In genomic region chr12:98470469-98471082, GRCh38 we compare ENCODE assay signal across 13 cellular contexts. TPM values are rescaled to one million over a fixed set of nuclear protein-coding genes. Genes with fewer than 3 reads are reported as not detected.
A peak's percentile ranks its signal among the peaks of the same experiment; 100 is the strongest.
DNase-seq lines count a peak whose midpoint lies in the region; ATAC-seq and TF ChIP-seq lines count a peak whose summit lies in the region.
"Had no signal": no experiment of that assay in that cellular context is flagged by ENCODE, and none has a peak within 500 bp of the region (broad histone marks: within the 10 kb centered on the region; RNA-seq: fewer than 3 reads in every experiment).

No MANE protein-coding gene starts in this region.

- H3K4me3 Mint-ChIP-seq in mesothelial cell of epicardium: no peak overlapping the region
- H3K4me3 Mint-ChIP-seq in activated CD4-positive, alpha-beta T cell treated with anti-CD3 and anti-CD28 coated beads, Interleukin-2, amount 10 ng/mL, durations not matched to agents 7 days and 5 days: no peak overlapping the region
- H3K4me3 Mint-ChIP-seq: CD4-positive, alpha-beta T cell had no signal

- no peak overlapping the region for H3K27ac ChIP-seq in HEK293 (ENCODE audit: extremely low read depth, low read depth, low read length)
- H3K27ac ChIP-seq in suprapubic skin: no peak overlapping the region

- H3K4me1 ChIP-seq in HEK293 (ENCODE audit: control insufficient read depth, insufficient read depth, low read length): no peaks in the 10 kb centered on the region
- H3K4me1 ChIP-seq in suprapubic skin: peaks cover 3% of the 10 kb centered on the region

- TF ChIP-seq CTCF in HEK293 (tag by site-specific recombination; IDR thresholded peaks at IDR 0.05): no peak
- no peak for TF ChIP-seq CTCF in mesothelial cell of epicardium (IDR thresholded peaks at IDR 0.05; ENCODE audit: unreplicated experiment)
- TF ChIP-seq CTCF in suprapubic skin (IDR thresholded peaks at IDR 0.05): no peak

- CTCF ChIA-PET in HEK293 (lab: Yijun Ruan, JAX): interaction anchor here (0.6 to 2.4 kb wide), 5 partner anchors 21 to 184 kb away, joined by 3 to 19 read pairs (median 3); no protein-coding TSS in a partner anchor
- CTCF ChIA-PET in activated CD4-positive, alpha-beta T cell treated with anti-CD3 and anti-CD28 coated beads, Interleukin-2, amount 10 ng/mL, durations not matched to agents 7 days and 5 days (lab: Charles Lee): interaction anchor here (0.9 to 1.3 kb wide), 2 partner anchors 13 to 21 kb away, joined by 3 read pairs; no protein-coding TSS in a partner anchor

- WGBS in suprapubic skin: 84% methylated on average over 6 of the region's 6 CpGs

- no peaks in the 10 kb centered on the region for H3K36me3 Mint-ChIP-seq in mesothelial cell of epicardium
- H3K36me3 Mint-ChIP-seq in activated CD4-positive, alpha-beta T cell treated with anti-CD3 and anti-CD28 coated beads, Interleukin-2, amount 10 ng/mL, durations not matched to agents 7 days and 5 days (ENCODE audit: low read depth): no peaks in the 10 kb centered on the region

- peaks cover 22% of the 10 kb centered on the region for H3K4me1 Mint-ChIP-seq in mesothelial cell of epicardium
- no peaks in the 10 kb centered on the region for H3K4me1 Mint-ChIP-seq in activated CD4-positive, alpha-beta T cell treated with anti-CD3 and anti-CD28 coated beads, Interleukin-2, amount 10 ng/mL, durations not matched to agents 7 days and 5 days

- DNase-seq in MV-4-11 (lab: John Stamatoyannopoulos, UW) (peak; percentile 46), mesothelial cell of epicardium (ENCODE audit: low spot score in 2 of 2, unreplicated experiment in 2 of 2) (no peak), suprapubic skin (ENCODE audit: low spot score in 2 of 2) (no peak), NCI-H524 (lab: John Stamatoyannopoulos, UW) (no peak)
- no peak for DNase-seq in activated CD4-positive, alpha-beta T cell treated with anti-CD3 and anti-CD28 coated beads, Interleukin-2, amount 10 ng/mL, durations not matched to agents 7 days and 5 days
- DNase-seq: activated gamma-delta T cell; CD4-positive, alpha-beta T cell; central memory CD4-positive, alpha-beta T cell; NCI-H345; spleen had no signal

- H3K27me3 Mint-ChIP-seq in mesothelial cell of epicardium (ENCODE audit: low read depth): no peaks in the 10 kb centered on the region
- H3K27me3 Mint-ChIP-seq in activated CD4-positive, alpha-beta T cell treated with anti-CD3 and anti-CD28 coated beads, Interleukin-2, amount 10 ng/mL, durations not matched to agents 7 days and 5 days: peaks cover 5% of the 10 kb centered on the region
- H3K27me3 Mint-ChIP-seq: CD4-positive, alpha-beta T cell had no signal

- TF ChIP-seq EP300 in suprapubic skin (IDR thresholded peaks at IDR 0.05): no peak

- H3K9me3 Mint-ChIP-seq in mesothelial cell of epicardium: no peaks in the 10 kb centered on the region
- H3K9me3 Mint-ChIP-seq in activated CD4-positive, alpha-beta T cell treated with anti-CD3 and anti-CD28 coated beads, Interleukin-2, amount 10 ng/mL, durations not matched to agents 7 days and 5 days: no peaks in the 10 kb centered on the region
- H3K9me3 Mint-ChIP-seq: CD4-positive, alpha-beta T cell had no signal

- TF ChIP-seq POLR2A in suprapubic skin (IDR thresholded peaks at IDR 0.05): no peak

- H3K36me3 ChIP-seq in HEK293 (ENCODE audit: control insufficient read depth in 2 of 2, insufficient read depth in 1 of 2, low read length in 2 of 2) (no peaks in the 10 kb centered on the region; a peak in 1 of 3 replicates), suprapubic skin (no peaks in the 10 kb centered on the region)
- H3K36me3 ChIP-seq: spleen had no signal

- POLR2A ChIA-PET in HEK293 (lab: Yijun Ruan, JAX): interaction anchor here (0.6 kb wide), 1 partner anchor 55 kb away, joined by 6 read pairs; no protein-coding TSS in a partner anchor
- POLR2A ChIA-PET in activated CD4-positive, alpha-beta T cell treated with anti-CD3 and anti-CD28 coated beads, Interleukin-2, amount 10 ng/mL, durations not matched to agents 7 days and 5 days (lab: Charles Lee): no interaction called here

- H3K9me3 ChIP-seq in HEK293 (ENCODE audit: control insufficient read depth, insufficient read depth, low read depth, low read length) (no peaks in the 10 kb centered on the region), suprapubic skin (no peaks in the 10 kb centered on the region)
- H3K9me3 ChIP-seq: spleen had no signal

- H3K27ac Mint-ChIP-seq in mesothelial cell of epicardium: peak overlapping the region; percentile 53
- no peak overlapping the region for H3K27ac Mint-ChIP-seq in activated CD4-positive, alpha-beta T cell treated with anti-CD3 and anti-CD28 coated beads, Interleukin-2, amount 10 ng/mL, durations not matched to agents 7 days and 5 days
- H3K27ac Mint-ChIP-seq: CD4-positive, alpha-beta T cell had no signal

- no peaks in the 10 kb centered on the region for H3K27me3 ChIP-seq in suprapubic skin
- H3K27me3 ChIP-seq: spleen had no signal

- H3K4me3 ChIP-seq in HEK293 (ENCODE audit: low read depth, low read length) (no peak overlapping the region), suprapubic skin (no peak overlapping the region)
- H3K4me3 ChIP-seq: spleen had no signal

- peak; percentile 55 for ATAC-seq in GM18867 (IDR thresholded peaks at IDR 0.05; ENCODE audit: unreplicated experiment)
- ATAC-seq in HG03280 (IDR thresholded peaks at IDR 0.05; ENCODE audit: unreplicated experiment): no peak

TF ChIP-seq in HEK293, 187 proteins besides CTCF, POLR2A, EP300 and RAD21:
- TF ChIP-seq ZNF140 (tag by site-specific recombination; IDR thresholded peaks at IDR 0.05) (peak; percentile 52; the same call in 1 of the 2 replicates), ZNF473 (tag by site-specific recombination; IDR thresholded peaks at IDR 0.05) (no peak), ZBTB21 (tag by site-specific recombination; IDR thresholded peaks at IDR 0.05) (no peak)

RNA-seq across cellular contexts. Expression of gene TMPO, which starts 44.8 kb away (rescaled TPM):
- total RNA-seq in mesothelial cell of epicardium (122 to 144 TPM (median 135 TPM) in 3 replicates), suprapubic skin (10 to 100 TPM; 45.7 to 66.5 (median 51.0) TPM)
- 100 to 1,000 TPM; 397 to 419 TPM for total RNA-seq in activated CD4-positive, alpha-beta T cell treated with anti-CD3 and anti-CD28 coated beads, Interleukin-2, amount 10 ng/mL, durations not matched to agents 7 days and 5 days
